1 cellular context compared by ENCODE assay signal in the genomic region with DNA sequence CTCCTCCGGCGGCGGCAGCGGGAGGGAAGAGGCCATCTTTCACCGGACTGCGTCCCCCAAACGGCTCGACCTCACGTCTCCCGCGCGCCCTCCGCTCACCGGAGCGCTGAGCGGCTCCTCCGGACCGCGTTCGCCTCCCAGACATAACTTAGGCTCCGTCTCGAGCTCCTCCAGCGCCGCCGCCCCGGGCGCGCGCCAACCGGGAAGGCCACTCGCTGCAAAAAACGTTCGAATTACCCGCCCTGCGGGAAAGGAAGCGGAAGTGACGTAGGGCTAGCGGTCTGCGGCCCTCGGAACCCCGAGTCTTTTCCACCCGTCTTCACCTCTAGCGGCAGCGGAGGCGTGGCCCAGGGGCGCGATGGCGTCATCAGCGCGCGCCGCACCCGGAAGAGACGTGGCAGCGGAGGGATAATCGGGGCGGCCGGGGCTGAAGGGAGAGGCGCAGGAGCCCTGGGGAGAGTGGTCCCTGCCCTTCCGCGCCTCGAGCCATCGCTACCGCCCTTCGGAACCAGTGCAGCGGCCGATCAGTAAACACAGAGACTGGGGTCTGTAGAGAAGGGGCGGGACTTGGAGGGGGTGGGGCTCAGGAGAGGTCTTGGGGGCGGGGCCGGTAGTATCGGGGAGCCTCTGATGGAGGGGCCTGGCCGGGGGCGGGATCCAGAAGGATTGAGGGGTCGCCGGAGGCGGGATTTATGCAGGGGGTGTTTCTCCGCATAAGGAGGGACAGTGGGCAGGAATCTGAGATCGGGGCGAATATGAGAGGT.
TF ChIP-seq lines count a peak whose summit lies in the region.

A gene with protein sequence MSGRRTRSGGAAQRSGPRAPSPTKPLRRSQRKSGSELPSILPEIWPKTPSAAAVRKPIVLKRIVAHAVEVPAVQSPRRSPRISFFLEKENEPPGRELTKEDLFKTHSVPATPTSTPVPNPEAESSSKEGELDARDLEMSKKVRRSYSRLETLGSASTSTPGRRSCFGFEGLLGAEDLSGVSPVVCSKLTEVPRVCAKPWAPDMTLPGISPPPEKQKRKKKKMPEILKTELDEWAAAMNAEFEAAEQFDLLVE (minus strand): TSS at position 207 of the 764 bp plus-strand sequence. CDS start 62 bp downstream, at position 145.
A gene (plus strand): TSS at position 389 of the 764 bp plus-strand sequence. CDS start 477 bp downstream, outside the sequence.

TF ChIP-seq in K562, 482 proteins besides CTCF, POLR2A, EP300 and RAD21 (continued from another document and continues in another):
- TF ChIP-seq, protein P1, sequence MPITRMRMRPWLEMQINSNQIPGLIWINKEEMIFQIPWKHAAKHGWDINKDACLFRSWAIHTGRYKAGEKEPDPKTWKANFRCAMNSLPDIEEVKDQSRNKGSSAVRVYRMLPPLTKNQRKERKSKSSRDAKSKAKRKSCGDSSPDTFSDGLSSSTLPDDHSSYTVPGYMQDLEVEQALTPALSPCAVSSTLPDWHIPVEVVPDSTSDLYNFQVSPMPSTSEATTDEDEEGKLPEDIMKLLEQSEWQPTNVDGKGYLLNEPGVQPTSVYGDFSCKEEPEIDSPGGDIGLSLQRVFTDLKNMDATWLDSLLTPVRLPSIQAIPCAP (CRISPR knock-in tag; IDR thresholded peaks at IDR 0.05; ENCODE audit: borderline replicate concordance): no peak
- TF ChIP-seq NCOA6 (IDR thresholded peaks at IDR 0.05) (no peak), HLTF (IDR thresholded peaks at IDR 0.05) (no peak), ZNF212 (CRISPR knock-in tag; IDR thresholded peaks at IDR 0.05) (0 out of 2 replicates have a peak, but pooled peaks have one; percentile 55), EP400 (IDR thresholded peaks at IDR 0.05) (peak; percentile 100), GTF2A2 (tag; IDR thresholded peaks at IDR 0.05) (no peak), ZFP36 (IDR thresholded peaks at IDR 0.05; ENCODE audit: low read depth, low read length, partially characterized antibody) (no peak), PHF21A (IDR thresholded peaks at IDR 0.05; ENCODE audit: borderline replicate concordance, low read depth) (no peak), CHD1 (IDR thresholded peaks at IDR 0.05; ENCODE audit: low read length) (no peak), KDM2B (CRISPR knock-in tag; IDR thresholded peaks at IDR 0.05) (no peak), ZNF780A (CRISPR knock-in tag; IDR thresholded peaks at IDR 0.05) (no peak), FOXA1 (IDR thresholded peaks at IDR 0.05; ENCODE audit: borderline replicate concordance) (no peak), RFX7 (CRISPR knock-in tag; IDR thresholded peaks at IDR 0.05) (no peak), NFIX (CRISPR knock-in tag; IDR thresholded peaks at IDR 0.05; ENCODE audit: low read depth) (no peak), POLR2H (tag; IDR thresholded peaks at IDR 0.05; ENCODE audit: low read depth) (peak; percentile 78), STAG1 (CRISPR knock-in tag; IDR thresholded peaks at IDR 0.05; ENCODE audit: borderline replicate concordance) (no peak), ZNF274 (IDR thresholded peaks at IDR 0.05; ENCODE audit: borderline replicate concordance, low read depth, low read length) (no peak), BRD4 (IDR thresholded peaks at IDR 0.05) (no peak), BCL6 (CRISPR knock-in tag; IDR thresholded peaks at IDR 0.05) (no peak), FUS (optimal IDR thresholded peaks at IDR 0.05; ENCODE audit: low read depth, low read length) (no peak), CEBPB (tag; IDR thresholded peaks at IDR 0.05) (no peak), KLF16 (IDR thresholded peaks at IDR 0.05) (no peak), MYNN (IDR thresholded peaks at IDR 0.05) (no peak), MYNN (CRISPR knock-in tag; IDR thresholded peaks at IDR 0.05) (no peak), POLR3G (IDR thresholded peaks at IDR 0.05; ENCODE audit: extremely low read depth, insufficient read length, insufficient replicate concordance) (no peak), ZNF197 (CRISPR knock-in tag; IDR thresholded peaks at IDR 0.05; ENCODE audit: low read depth) (no peak), ZNF23 (CRISPR knock-in tag; IDR thresholded peaks at IDR 0.05) (no peak), NBN (IDR thresholded peaks at IDR 0.05; ENCODE audit: low read depth) (peak; percentile 93), SAP30 (IDR thresholded peaks at IDR 0.05; ENCODE audit: borderline replicate concordance, insufficient read depth, low read depth, low read length, poor library complexity, severe bottlenecking) (peak; percentile 99), MYC (IDR thresholded peaks at IDR 0.05; ENCODE audit: low read depth, low read length) (peak; percentile 85), MYC (CRISPR knock-in tag; IDR thresholded peaks at IDR 0.05; ENCODE audit: borderline replicate concordance, low read depth) (peak; percentile 77; the same call in 1 of the 2 replicates), SMAD4 (CRISPR knock-in tag; conservative IDR thresholded peaks at IDR 0.05) (peak; percentile 77), CBFA2T2 (conservative IDR thresholded peaks at IDR 0.05) (no peak), TCF3 (CRISPR knock-in tag; IDR thresholded peaks at IDR 0.05) (peak; percentile 32; the same call in 1 of the 2 replicates), RFX1 (IDR thresholded peaks at IDR 0.05) (no peak), CCAR2 (IDR thresholded peaks at IDR 0.05; ENCODE audit: low read depth, low read length) (no peak)
- TF ChIP-seq, protein P2, sequence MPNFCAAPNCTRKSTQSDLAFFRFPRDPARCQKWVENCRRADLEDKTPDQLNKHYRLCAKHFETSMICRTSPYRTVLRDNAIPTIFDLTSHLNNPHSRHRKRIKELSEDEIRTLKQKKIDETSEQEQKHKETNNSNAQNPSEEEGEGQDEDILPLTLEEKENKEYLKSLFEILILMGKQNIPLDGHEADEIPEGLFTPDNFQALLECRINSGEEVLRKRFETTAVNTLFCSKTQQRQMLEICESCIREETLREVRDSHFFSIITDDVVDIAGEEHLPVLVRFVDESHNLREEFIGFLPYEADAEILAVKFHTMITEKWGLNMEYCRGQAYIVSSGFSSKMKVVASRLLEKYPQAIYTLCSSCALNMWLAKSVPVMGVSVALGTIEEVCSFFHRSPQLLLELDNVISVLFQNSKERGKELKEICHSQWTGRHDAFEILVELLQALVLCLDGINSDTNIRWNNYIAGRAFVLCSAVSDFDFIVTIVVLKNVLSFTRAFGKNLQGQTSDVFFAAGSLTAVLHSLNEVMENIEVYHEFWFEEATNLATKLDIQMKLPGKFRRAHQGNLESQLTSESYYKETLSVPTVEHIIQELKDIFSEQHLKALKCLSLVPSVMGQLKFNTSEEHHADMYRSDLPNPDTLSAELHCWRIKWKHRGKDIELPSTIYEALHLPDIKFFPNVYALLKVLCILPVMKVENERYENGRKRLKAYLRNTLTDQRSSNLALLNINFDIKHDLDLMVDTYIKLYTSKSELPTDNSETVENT (CRISPR knock-in tag; IDR thresholded peaks at IDR 0.05): peak; percentile 69; the same call in 1 of the 2 replicates
- TF ChIP-seq, protein P3, sequence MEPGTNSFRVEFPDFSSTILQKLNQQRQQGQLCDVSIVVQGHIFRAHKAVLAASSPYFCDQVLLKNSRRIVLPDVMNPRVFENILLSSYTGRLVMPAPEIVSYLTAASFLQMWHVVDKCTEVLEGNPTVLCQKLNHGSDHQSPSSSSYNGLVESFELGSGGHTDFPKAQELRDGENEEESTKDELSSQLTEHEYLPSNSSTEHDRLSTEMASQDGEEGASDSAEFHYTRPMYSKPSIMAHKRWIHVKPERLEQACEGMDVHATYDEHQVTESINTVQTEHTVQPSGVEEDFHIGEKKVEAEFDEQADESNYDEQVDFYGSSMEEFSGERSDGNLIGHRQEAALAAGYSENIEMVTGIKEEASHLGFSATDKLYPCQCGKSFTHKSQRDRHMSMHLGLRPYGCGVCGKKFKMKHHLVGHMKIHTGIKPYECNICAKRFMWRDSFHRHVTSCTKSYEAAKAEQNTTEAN (CRISPR knock-in tag; IDR thresholded peaks at IDR 0.05): no peak
- TF ChIP-seq, protein P4, sequence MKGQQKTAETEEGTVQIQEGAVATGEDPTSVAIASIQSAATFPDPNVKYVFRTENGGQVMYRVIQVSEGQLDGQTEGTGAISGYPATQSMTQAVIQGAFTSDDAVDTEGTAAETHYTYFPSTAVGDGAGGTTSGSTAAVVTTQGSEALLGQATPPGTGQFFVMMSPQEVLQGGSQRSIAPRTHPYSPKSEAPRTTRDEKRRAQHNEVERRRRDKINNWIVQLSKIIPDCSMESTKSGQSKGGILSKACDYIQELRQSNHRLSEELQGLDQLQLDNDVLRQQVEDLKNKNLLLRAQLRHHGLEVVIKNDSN (CRISPR knock-in tag; IDR thresholded peaks at IDR 0.05): peak; percentile 36; the same call in 1 of the 2 replicates
- TF ChIP-seq, protein P5, sequence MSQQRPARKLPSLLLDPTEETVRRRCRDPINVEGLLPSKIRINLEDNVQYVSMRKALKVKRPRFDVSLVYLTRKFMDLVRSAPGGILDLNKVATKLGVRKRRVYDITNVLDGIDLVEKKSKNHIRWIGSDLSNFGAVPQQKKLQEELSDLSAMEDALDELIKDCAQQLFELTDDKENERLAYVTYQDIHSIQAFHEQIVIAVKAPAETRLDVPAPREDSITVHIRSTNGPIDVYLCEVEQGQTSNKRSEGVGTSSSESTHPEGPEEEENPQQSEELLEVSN (IDR thresholded peaks at IDR 0.05; ENCODE audit: borderline replicate concordance in 1 of 2, extremely low read depth in 1 of 2, insufficient read depth in 1 of 2, insufficient read length in 1 of 2, low read depth in 1 of 2, low read length in 1 of 2, poor library complexity in 1 of 2, severe bottlenecking in 1 of 2): peak in 1 of 2 experiments; percentile 43
- TF ChIP-seq, protein P6, sequence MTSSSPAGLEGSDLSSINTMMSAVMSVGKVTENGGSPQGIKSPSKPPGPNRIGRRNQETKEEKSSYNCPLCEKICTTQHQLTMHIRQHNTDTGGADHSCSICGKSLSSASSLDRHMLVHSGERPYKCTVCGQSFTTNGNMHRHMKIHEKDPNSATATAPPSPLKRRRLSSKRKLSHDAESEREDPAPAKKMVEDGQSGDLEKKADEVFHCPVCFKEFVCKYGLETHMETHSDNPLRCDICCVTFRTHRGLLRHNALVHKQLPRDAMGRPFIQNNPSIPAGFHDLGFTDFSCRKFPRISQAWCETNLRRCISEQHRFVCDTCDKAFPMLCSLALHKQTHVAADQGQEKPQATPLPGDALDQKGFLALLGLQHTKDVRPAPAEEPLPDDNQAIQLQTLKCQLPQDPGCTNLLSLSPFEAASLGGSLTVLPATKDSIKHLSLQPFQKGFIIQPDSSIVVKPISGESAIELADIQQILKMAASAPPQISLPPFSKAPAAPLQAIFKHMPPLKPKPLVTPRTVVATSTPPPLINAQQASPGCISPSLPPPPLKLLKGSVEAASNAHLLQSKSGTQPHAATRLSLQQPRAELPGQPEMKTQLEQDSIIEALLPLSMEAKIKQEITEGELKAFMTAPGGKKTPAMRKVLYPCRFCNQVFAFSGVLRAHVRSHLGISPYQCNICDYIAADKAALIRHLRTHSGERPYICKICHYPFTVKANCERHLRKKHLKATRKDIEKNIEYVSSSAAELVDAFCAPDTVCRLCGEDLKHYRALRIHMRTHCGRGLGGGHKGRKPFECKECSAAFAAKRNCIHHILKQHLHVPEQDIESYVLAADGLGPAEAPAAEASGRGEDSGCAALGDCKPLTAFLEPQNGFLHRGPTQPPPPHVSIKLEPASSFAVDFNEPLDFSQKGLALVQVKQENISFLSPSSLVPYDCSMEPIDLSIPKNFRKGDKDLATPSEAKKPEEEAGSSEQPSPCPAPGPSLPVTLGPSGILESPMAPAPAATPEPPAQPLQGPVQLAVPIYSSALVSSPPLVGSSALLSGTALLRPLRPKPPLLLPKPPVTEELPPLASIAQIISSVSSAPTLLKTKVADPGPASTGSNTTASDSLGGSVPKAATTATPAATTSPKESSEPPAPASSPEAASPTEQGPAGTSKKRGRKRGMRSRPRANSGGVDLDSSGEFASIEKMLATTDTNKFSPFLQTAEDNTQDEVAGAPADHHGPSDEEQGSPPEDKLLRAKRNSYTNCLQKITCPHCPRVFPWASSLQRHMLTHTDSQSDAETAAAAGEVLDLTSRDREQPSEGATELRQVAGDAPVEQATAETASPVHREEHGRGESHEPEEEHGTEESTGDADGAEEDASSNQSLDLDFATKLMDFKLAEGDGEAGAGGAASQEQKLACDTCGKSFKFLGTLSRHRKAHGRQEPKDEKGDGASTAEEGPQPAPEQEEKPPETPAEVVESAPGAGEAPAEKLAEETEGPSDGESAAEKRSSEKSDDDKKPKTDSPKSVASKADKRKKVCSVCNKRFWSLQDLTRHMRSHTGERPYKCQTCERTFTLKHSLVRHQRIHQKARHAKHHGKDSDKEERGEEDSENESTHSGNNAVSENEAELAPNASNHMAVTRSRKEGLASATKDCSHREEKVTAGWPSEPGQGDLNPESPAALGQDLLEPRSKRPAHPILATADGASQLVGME (CRISPR knock-in tag; IDR thresholded peaks at IDR 0.05): 0 out of 2 replicates have a peak, but pooled peaks have one; percentile 53
- TF ChIP-seq, protein P7, sequence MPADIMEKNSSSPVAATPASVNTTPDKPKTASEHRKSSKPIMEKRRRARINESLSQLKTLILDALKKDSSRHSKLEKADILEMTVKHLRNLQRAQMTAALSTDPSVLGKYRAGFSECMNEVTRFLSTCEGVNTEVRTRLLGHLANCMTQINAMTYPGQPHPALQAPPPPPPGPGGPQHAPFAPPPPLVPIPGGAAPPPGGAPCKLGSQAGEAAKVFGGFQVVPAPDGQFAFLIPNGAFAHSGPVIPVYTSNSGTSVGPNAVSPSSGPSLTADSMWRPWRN (IDR thresholded peaks at IDR 0.05; ENCODE audit: low read depth): no peak
- TF ChIP-seq, protein P8, sequence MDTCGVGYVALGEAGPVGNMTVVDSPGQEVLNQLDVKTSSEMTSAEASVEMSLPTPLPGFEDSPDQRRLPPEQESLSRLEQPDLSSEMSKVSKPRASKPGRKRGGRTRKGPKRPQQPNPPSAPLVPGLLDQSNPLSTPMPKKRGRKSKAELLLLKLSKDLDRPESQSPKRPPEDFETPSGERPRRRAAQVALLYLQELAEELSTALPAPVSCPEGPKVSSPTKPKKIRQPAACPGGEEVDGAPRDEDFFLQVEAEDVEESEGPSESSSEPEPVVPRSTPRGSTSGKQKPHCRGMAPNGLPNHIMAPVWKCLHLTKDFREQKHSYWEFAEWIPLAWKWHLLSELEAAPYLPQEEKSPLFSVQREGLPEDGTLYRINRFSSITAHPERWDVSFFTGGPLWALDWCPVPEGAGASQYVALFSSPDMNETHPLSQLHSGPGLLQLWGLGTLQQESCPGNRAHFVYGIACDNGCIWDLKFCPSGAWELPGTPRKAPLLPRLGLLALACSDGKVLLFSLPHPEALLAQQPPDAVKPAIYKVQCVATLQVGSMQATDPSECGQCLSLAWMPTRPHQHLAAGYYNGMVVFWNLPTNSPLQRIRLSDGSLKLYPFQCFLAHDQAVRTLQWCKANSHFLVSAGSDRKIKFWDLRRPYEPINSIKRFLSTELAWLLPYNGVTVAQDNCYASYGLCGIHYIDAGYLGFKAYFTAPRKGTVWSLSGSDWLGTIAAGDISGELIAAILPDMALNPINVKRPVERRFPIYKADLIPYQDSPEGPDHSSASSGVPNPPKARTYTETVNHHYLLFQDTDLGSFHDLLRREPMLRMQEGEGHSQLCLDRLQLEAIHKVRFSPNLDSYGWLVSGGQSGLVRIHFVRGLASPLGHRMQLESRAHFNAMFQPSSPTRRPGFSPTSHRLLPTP (IDR thresholded peaks at IDR 0.05; ENCODE audit: borderline replicate concordance, extremely low read depth, insufficient read length): no peak
